ENCODE assay signal across 8 cellular contexts in the genomic region with DNA sequence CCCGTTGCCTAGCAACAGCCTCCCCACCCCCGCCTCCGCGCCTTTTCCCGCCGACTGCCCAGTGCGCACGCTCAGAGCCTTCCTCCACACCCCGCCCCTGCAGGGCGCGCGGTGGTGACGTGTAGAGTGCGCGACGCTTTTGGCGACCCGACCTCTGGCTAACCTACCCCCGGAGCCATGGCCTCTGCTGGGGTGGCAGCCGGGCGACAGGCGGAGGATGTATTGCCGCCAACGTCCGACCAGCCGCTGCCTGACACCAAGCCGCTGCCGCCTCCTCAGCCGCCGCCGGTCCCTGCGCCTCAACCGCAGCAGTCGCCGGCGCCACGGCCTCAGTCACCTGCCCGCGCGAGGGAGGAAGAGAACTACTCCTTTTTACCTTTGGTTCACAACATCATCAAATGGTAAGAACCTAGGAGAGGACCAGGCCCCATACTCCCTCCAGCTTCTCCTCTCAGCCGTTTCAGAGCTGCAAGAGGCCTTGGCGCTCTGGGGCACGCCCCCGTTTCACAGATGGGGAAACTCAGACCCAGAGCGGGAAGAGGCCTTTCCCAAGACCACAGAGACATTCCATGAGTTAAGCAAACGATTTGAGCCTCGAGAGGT. TPM values are rescaled to one million over a fixed set of nuclear protein-coding genes. Genes with fewer than 3 reads are reported as not detected.
A peak's percentile ranks its signal among the peaks of the same experiment; 100 is the strongest.
DNase-seq lines count a peak whose midpoint lies in the region; ATAC-seq and TF ChIP-seq lines count a peak whose summit lies in the region.

A gene with protein sequence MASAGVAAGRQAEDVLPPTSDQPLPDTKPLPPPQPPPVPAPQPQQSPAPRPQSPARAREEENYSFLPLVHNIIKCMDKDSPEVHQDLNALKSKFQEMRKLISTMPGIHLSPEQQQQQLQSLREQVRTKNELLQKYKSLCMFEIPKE (plus strand): TSS at position 136 of the 603 bp plus-strand sequence. CDS start 42 bp downstream, at position 178.

- H3K9me3 Mint-ChIP-seq in activated CD4-positive, alpha-beta memory T cell treated with anti-CD3 and anti-CD28 coated beads, Interleukin-2, amount 10 ng/mL, durations not matched to agents 7 days and 5 days: no peaks in the 10 kb centered on the region

- peak within 1 kb of the TSS; percentile 39 to 96 (median 88) for H3K27ac ChIP-seq in dorsolateral prefrontal cortex
- H3K27ac ChIP-seq in right lobe of liver: peak within 1 kb of the TSS; percentile 79 to 87 (median 80)

- TF ChIP-seq CTCF in AG09309 (IDR thresholded peaks at IDR 0.05; ENCODE audit: control insufficient read depth, insufficient read depth, low read depth, low read length, missing control alignments): no peak
- TF ChIP-seq CTCF in dorsolateral prefrontal cortex (IDR thresholded peaks at IDR 0.05 in 54 of 56, conservative IDR thresholded peaks at IDR 0.05 in 2 of 56; ENCODE audit: low read depth in 1 of 56, partially characterized antibody in 56 of 56): peak in 21 of 56 donors; percentile 6 to 50 (median 21)
- no peak for TF ChIP-seq CTCF in right lobe of liver (IDR thresholded peaks at IDR 0.05)

- intact Hi-C loops in dorsolateral prefrontal cortex (cut with DNase I) (loop anchor here in 1 of 2 donors (5.0 kb wide), 1 partner anchor 115 kb away; a partner anchor contains a TSS), right lobe of liver (cut with DNase I) (no loop called here)

- no peaks in the 10 kb centered on the region for H3K27me3 ChIP-seq in dorsolateral prefrontal cortex
- H3K27me3 ChIP-seq in right lobe of liver: no peaks in the 10 kb centered on the region

- H3K27ac Mint-ChIP-seq in activated CD4-positive, alpha-beta memory T cell treated with anti-CD3 and anti-CD28 coated beads, Interleukin-2, amount 10 ng/mL, durations not matched to agents 7 days and 5 days: peak within 1 kb of the TSS; percentile 77

- WGBS in right lobe of liver (ENCODE audit: insufficient coverage, low coverage, low lambda C conversion rate, missing lambda C conversion rate): 0% methylated on average over 13 of the region's 47 CpGs

- POLR2A ChIA-PET in activated CD4-positive, alpha-beta memory T cell treated with anti-CD3 and anti-CD28 coated beads, Interleukin-2, amount 10 ng/mL, durations not matched to agents 7 days and 5 days (lab: Charles Lee): interaction anchor here (1.0 to 1.2 kb wide), 3 partner anchors 13 to 85 kb away, joined by 3 read pairs; no protein-coding TSS in a partner anchor

- peaks cover 17% of the 10 kb centered on the region for H3K27me3 Mint-ChIP-seq in activated CD4-positive, alpha-beta memory T cell treated with anti-CD3 and anti-CD28 coated beads, Interleukin-2, amount 10 ng/mL, durations not matched to agents 7 days and 5 days

- TF ChIP-seq POLR2A in GM19193 (IDR thresholded peaks at IDR 0.05; ENCODE audit: extremely low read depth, insufficient read depth, insufficient read length): peak; percentile 83
- TF ChIP-seq POLR2A in right lobe of liver (IDR thresholded peaks at IDR 0.05): peak; percentile 89

- H3K4me3 Mint-ChIP-seq in activated CD4-positive, alpha-beta memory T cell treated with anti-CD3 and anti-CD28 coated beads, Interleukin-2, amount 10 ng/mL, durations not matched to agents 7 days and 5 days: peak within 1 kb of the TSS; percentile 90

- H3K4me3 ChIP-seq in AG09309 (ENCODE audit: control insufficient read depth, low read depth, low read length) (peak within 1 kb of the TSS; percentile 77), dorsolateral prefrontal cortex (peak within 1 kb of the TSS; percentile 70 to 100 (median 96)), right lobe of liver (peak within 1 kb of the TSS; percentile 69 to 97 (median 92))

- no peaks in the 10 kb centered on the region for H3K9me3 ChIP-seq in right lobe of liver

- ATAC-seq in HG03565 (IDR thresholded peaks at IDR 0.05; ENCODE audit: unreplicated experiment) (peak; percentile 85), right lobe of liver (peak; percentile 96 to 100 (median 99))

- peaks cover 16% of the 10 kb centered on the region for H3K36me3 Mint-ChIP-seq in activated CD4-positive, alpha-beta memory T cell treated with anti-CD3 and anti-CD28 coated beads, Interleukin-2, amount 10 ng/mL, durations not matched to agents 7 days and 5 days (ENCODE audit: low read depth)

- peaks cover 54% of the 10 kb centered on the region for H3K4me1 Mint-ChIP-seq in activated CD4-positive, alpha-beta memory T cell treated with anti-CD3 and anti-CD28 coated beads, Interleukin-2, amount 10 ng/mL, durations not matched to agents 7 days and 5 days

- peaks cover 0 to 1% (median 0%) of the 10 kb centered on the region in 4 donors for H3K36me3 ChIP-seq in right lobe of liver

- CTCF ChIA-PET in activated CD4-positive, alpha-beta memory T cell treated with anti-CD3 and anti-CD28 coated beads, Interleukin-2, amount 10 ng/mL, durations not matched to agents 7 days and 5 days (lab: Charles Lee): interaction anchor here (0.7 kb wide), 2 partner anchors 20 to 503 kb away, joined by 3 to 4 read pairs; a partner anchor contains a TSS

- peaks cover 0 to 15% (median 6%) of the 10 kb centered on the region in 4 donors for H3K4me1 ChIP-seq in right lobe of liver

- DNase-seq in AG09309 (ENCODE audit: low read depth) (peak; percentile 37), NCI-H82 treated with DMSO at 0.1 percent for 48 hours (lab: John Stamatoyannopoulos, UW; ENCODE audit: unreplicated experiment) (peak; percentile 88), dorsolateral prefrontal cortex (peak; percentile 83 to 94 (median 90)), right lobe of liver (peak; percentile 94)
- peak; percentile 94 for DNase-seq in activated CD4-positive, alpha-beta memory T cell treated with anti-CD3 and anti-CD28 coated beads, Interleukin-2, amount 10 ng/mL, durations not matched to agents 7 days and 5 days
- peak; percentile 97 for DNase-seq in stimulated activated CD4-positive, alpha-beta T cell treated with anti-CD3 and anti-CD28 coated beads, Interleukin-4, amount 100 ng/mL, for 1 hour

RNA-seq across cellular contexts. Expression of the gene that starts here (rescaled TPM):
- 10 to 100 TPM; 12.6 to 13.2 TPM for total RNA-seq in activated CD4-positive, alpha-beta memory T cell treated with anti-CD3 and anti-CD28 coated beads, Interleukin-2, amount 10 ng/mL, durations not matched to agents 7 days and 5 days
- total RNA-seq in dorsolateral prefrontal cortex (10 to 100 TPM; 19.4 to 47.3 (median 33.7) TPM), right lobe of liver (10 to 100 TPM in 3 of 6 experiments, 1 to 10 TPM in 3; 5.7 to 24.4 (median 12.4) TPM)

Comparison
In these comparisons a context has a peak if more than half of its experiments do, and no peak if none do; other contexts are left out.
1. Peak in every context shown above with its lines: DNase-seq, ATAC-seq, H3K4me3 ChIP-seq and H3K27ac ChIP-seq.
2. DNase-seq: peak in every context shown above with its lines; median percentile 97 in stimulated activated CD4-positive, alpha-beta T cell treated with anti-CD3 and anti-CD28 coated beads, Interleukin-4, amount 100 ng/mL, for 1 hour; 94 in activated CD4-positive, alpha-beta memory T cell treated with anti-CD3 and anti-CD28 coated beads, Interleukin-2, amount 10 ng/mL, durations not matched to agents 7 days and 5 days; 94 in right lobe of liver; 90 in dorsolateral prefrontal cortex; 88 in NCI-H82 treated with DMSO at 0.1 percent for 48 hours; 37 in AG09309.